Comparison of ENCODE assay signal across 24 cellular contexts in the genomic region with DNA sequence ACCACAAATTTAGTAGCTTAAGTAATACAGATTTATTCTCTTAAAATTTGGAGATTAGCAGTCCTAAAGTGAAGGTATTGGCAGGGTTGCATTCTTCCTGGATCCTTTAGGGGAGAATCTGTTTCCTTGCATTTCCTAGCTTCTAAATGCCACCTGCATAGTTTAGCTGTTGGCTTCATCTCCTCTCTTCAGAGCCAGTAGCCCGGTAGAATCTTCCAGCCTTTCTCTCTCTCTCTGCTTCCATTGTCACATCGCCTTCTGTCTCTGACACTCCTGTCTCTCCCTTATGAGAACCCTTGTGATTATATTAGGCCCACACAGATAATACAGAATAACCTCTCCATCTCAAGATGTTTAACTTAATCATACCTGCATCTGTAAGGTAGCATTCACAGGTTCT.
"Had no signal": no experiment of that assay in that cellular context is flagged by ENCODE, and none has a peak within 500 bp of the region (broad histone marks: within the 10 kb centered on the region; RNA-seq: fewer than 3 reads in every experiment).

No MANE protein-coding gene starts in this region.

- H2AFZ ChIP-seq: PC-9 had no signal

- ATAC-seq: body of pancreas, K562 had no signal

- H3K4me1 ChIP-seq: ascending aorta, body of pancreas had no signal

- H3K27me3 ChIP-seq: ascending aorta, body of pancreas had no signal

- H3K9me3 Mint-ChIP-seq: activated B cell treated with CpG ODN at 0.5 μM for 24 hours; activated CD4-positive, alpha-beta memory T cell treated with anti-CD3 and anti-CD28 coated beads for 36 hours; activated CD4-positive, alpha-beta T cell treated with anti-CD3 and anti-CD28 coated beads, Interleukin-2, amount 10 ng/mL, durations not matched to agents 24 days and 14 days; activated naive CD4-positive, alpha-beta T cell treated with anti-CD3 and anti-CD28 coated beads for 36 hours; activated T-helper 1 cell treated with anti-CD3 and anti-CD28 coated beads, Interleukin-12 subunit alpha, Interleukin-12 subunit beta, Interleukin-2, Interleukin-4 antibody, amounts not matched to agents 30 ng/mL and 10 ng/mL and 1 ng/mL, durations not matched to agents 14 hours and 24 hours and 36 hours had no signal

- H3K9me3 ChIP-seq: ascending aorta, body of pancreas had no signal

- DNase-seq: activated B cell treated with CpG ODN at 0.5 μM for 24 hours; activated CD4-positive, alpha-beta memory T cell treated with anti-CD3 and anti-CD28 coated beads for 36 hours; activated CD4-positive, alpha-beta T cell treated with anti-CD3 and anti-CD28 coated beads for 1 hour; activated CD4-positive, alpha-beta T cell treated with anti-CD3 and anti-CD28 coated beads, Interleukin-2, amount 10 ng/mL, durations not matched to agents 24 days and 14 days; activated CD8-positive, alpha-beta memory T cell treated with anti-CD3 and anti-CD28 coated beads for 24 hours; activated gamma-delta T cell; activated naive CD4-positive, alpha-beta T cell treated with anti-CD3 and anti-CD28 coated beads for 36 hours; amniotic stem cell; body of pancreas; central memory CD4-positive, alpha-beta T cell; Karpas-422; MM.1S; NCI-H146; NCI-H187 treated with DMSO at 0.1 percent for 48 hours; NCI-H2081 treated with DMSO at 0.1 percent for 48 hours; NCI-H446; NCI-H524; PC-9; SHP77 treated with DMSO at 0.1 percent for 48 hours; T-helper 2 cell; T1000 had no signal

- H3K27ac ChIP-seq: ascending aorta, body of pancreas, PC-9 had no signal

- H3K4me3 ChIP-seq: ascending aorta, body of pancreas, K562, PC-9 had no signal

- H3K4me3 Mint-ChIP-seq: activated B cell treated with CpG ODN at 0.5 μM for 24 hours; activated CD4-positive, alpha-beta memory T cell treated with anti-CD3 and anti-CD28 coated beads for 36 hours; activated CD4-positive, alpha-beta T cell treated with anti-CD3 and anti-CD28 coated beads, Interleukin-2, amount 10 ng/mL, durations not matched to agents 24 days and 14 days; activated naive CD4-positive, alpha-beta T cell treated with anti-CD3 and anti-CD28 coated beads for 36 hours; activated T-helper 1 cell treated with anti-CD3 and anti-CD28 coated beads, Interleukin-12 subunit alpha, Interleukin-12 subunit beta, Interleukin-2, Interleukin-4 antibody, amounts not matched to agents 30 ng/mL and 10 ng/mL and 1 ng/mL, durations not matched to agents 14 hours and 24 hours and 36 hours had no signal

- H3K27me3 Mint-ChIP-seq: activated B cell treated with CpG ODN at 0.5 μM for 24 hours; activated CD4-positive, alpha-beta memory T cell treated with anti-CD3 and anti-CD28 coated beads for 36 hours; activated CD4-positive, alpha-beta T cell treated with anti-CD3 and anti-CD28 coated beads, Interleukin-2, amount 10 ng/mL, durations not matched to agents 24 days and 14 days had no signal

- H3K27ac Mint-ChIP-seq: activated B cell treated with CpG ODN at 0.5 μM for 24 hours; activated CD4-positive, alpha-beta memory T cell treated with anti-CD3 and anti-CD28 coated beads for 36 hours; activated CD4-positive, alpha-beta T cell treated with anti-CD3 and anti-CD28 coated beads, Interleukin-2, amount 10 ng/mL, durations not matched to agents 24 days and 14 days; activated T-helper 1 cell treated with anti-CD3 and anti-CD28 coated beads, Interleukin-12 subunit alpha, Interleukin-12 subunit beta, Interleukin-2, Interleukin-4 antibody, amounts not matched to agents 30 ng/mL and 10 ng/mL and 1 ng/mL, durations not matched to agents 14 hours and 24 hours and 36 hours had no signal

- H3K4me2 ChIP-seq: PC-9 had no signal
